In the genomic region with DNA sequence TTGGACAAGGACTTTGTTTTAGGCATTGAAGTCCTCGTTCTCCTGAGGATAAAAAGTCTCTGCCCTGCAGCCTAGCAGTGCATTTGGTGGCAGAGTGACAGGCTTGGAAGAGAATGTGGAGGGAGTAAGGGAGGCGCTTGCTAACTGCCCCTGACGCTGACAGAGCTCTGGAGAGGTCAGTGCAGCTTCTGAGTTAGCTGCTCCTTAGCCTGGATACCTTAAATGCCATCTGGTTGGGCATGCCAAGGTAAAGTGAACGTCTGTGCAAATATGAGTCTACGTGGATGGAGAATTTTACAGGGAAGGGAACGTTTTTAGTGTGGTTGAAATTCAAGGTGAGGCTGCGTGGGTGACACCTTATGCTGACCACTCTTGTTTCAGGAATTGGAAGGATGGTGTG, we compare ENCODE assay signal across 18 cellular contexts. TPM values are rescaled to one million over a fixed set of nuclear protein-coding genes. Genes with fewer than 3 reads are reported as not detected.
A peak's percentile ranks its signal among the peaks of the same experiment; 100 is the strongest.
DNase-seq lines count a peak whose midpoint lies in the region; TF ChIP-seq lines count a peak whose summit lies in the region.
"Had no signal": no experiment of that assay in that cellular context is flagged by ENCODE, and none has a peak within 500 bp of the region (broad histone marks: within the 10 kb centered on the region; RNA-seq: fewer than 3 reads in every experiment).

No MANE protein-coding gene starts in this region.

- in situ Hi-C loops in transverse colon (cut with MboI; ENCODE audit: low pct_ligation_motif_present in 1 of 4, low pct_unique_long_range_greater_than_20kb in 1 of 4, low sequenced_read_pairs in 3 of 4) = no loop called here

- no peak overlapping the region for H2AK5ac ChIP-seq in mesendoderm (ENCODE audit: low read length)

- no peak overlapping the region for H3K18ac ChIP-seq in mesendoderm (ENCODE audit: low read length)

- H3K27ac ChIP-seq in KOPT-K1 (ENCODE audit: low read depth, low read length, poor library complexity, severe bottlenecking) (peak overlapping the region; percentile 0), angular gyrus (ENCODE audit: low read depth, low read length) (peak overlapping the region; percentile 4), right atrium auricular region (peak overlapping the region; percentile 43 to 49), stomach (peak overlapping the region in 4 of 5 donors; percentile 7 to 41 (median 24)), transverse colon (no peak overlapping the region), mesendoderm (ENCODE audit: low read depth, low read length) (no peak overlapping the region)
- H3K27ac ChIP-seq: Peyer's patch had no signal

- H3K4me3 ChIP-seq in right atrium auricular region = no peak overlapping the region
- no peak overlapping the region for H3K4me3 ChIP-seq in stomach
- H3K4me3 ChIP-seq in transverse colon = no peak overlapping the region
- no peak overlapping the region for H3K4me3 ChIP-seq in mesendoderm (ENCODE audit: low read length)
- H3K4me3 ChIP-seq: esophagus muscularis mucosa, Peyer's patch had no signal

- no peak overlapping the region for H3K4ac ChIP-seq in mesendoderm (ENCODE audit: low read depth, low read length)

- H3K4me1 ChIP-seq in right atrium auricular region (peaks cover 0 to 82% of the 10 kb centered on the region in 2 donors), stomach (peaks cover 55 to 97% (median 66%) of the 10 kb centered on the region in 4 donors), transverse colon (peaks cover 0 to 21% (median 4%) of the 10 kb centered on the region in 4 donors), mesendoderm (ENCODE audit: control insufficient read depth, low read depth, low read length) (no peaks in the 10 kb centered on the region)

- H3K79me2 ChIP-seq in mesendoderm (ENCODE audit: control insufficient read depth, insufficient read depth, low read length) = no peaks in the 10 kb centered on the region

- no peak overlapping the region for H2BK5ac ChIP-seq in mesendoderm (ENCODE audit: low read length)

- no peak overlapping the region for H3K4me2 ChIP-seq in mesendoderm (ENCODE audit: low read length)

- no peak overlapping the region for H4K8ac ChIP-seq in mesendoderm (ENCODE audit: low read depth, low read length)

- TF ChIP-seq EP300 in stomach (IDR thresholded peaks at IDR 0.05) (no peak), transverse colon (IDR thresholded peaks at IDR 0.05; ENCODE audit: low read depth) (no peak)

- no peak overlapping the region for H3K23ac ChIP-seq in mesendoderm (ENCODE audit: low read length)

- H3K36me3 ChIP-seq in KOPT-K1 (ENCODE audit: insufficient read depth, low read length) = no peaks in the 10 kb centered on the region
- H3K36me3 ChIP-seq in right atrium auricular region = no peaks in the 10 kb centered on the region
- H3K36me3 ChIP-seq in stomach = peaks cover 0 to 13% (median 0%) of the 10 kb centered on the region in 4 donors
- no peaks in the 10 kb centered on the region for H3K36me3 ChIP-seq in transverse colon
- H3K36me3 ChIP-seq in mesendoderm (ENCODE audit: control insufficient read depth, insufficient read depth, low read length) = no peaks in the 10 kb centered on the region
- H3K36me3 ChIP-seq: Peyer's patch had no signal

- H3K9ac ChIP-seq in mesendoderm (ENCODE audit: low read length) = no peak overlapping the region

- 37 to 63% (median 43%) methylated on average over 7 of the region's 7 CpGs for WGBS in stomach, 5 donors
- whole genome bisulfite sequencing in transverse colon (ENCODE audit: low coverage in 1 of 2), 2 donors = 75 to 81% methylated on average over 6 to 7 of the region's 7 CpGs
- no CpG with 5 or more reads among the region's 7 CpGs for WGBS in mesendoderm (ENCODE audit: extremely low coverage, insufficient coverage, low lambda C conversion rate)

- H4K5ac ChIP-seq in mesendoderm (ENCODE audit: low read length) = no peak overlapping the region

- H3K56ac ChIP-seq in mesendoderm (ENCODE audit: low read length) = no peak overlapping the region

- H3K27me3 ChIP-seq in right atrium auricular region (no peaks in the 10 kb centered on the region), stomach (no peaks in the 10 kb centered on the region), transverse colon (no peaks in the 10 kb centered on the region), mesendoderm (ENCODE audit: insufficient read depth, low read length, poor library complexity) (no peaks in the 10 kb centered on the region)
- H3K27me3 ChIP-seq: esophagus muscularis mucosa, Peyer's patch had no signal

- no peaks in the 10 kb centered on the region for H3K9me3 ChIP-seq in KOPT-K1 (ENCODE audit: insufficient read depth, low read length, poor library complexity, severe bottlenecking)
- H3K9me3 ChIP-seq in right atrium auricular region = no peaks in the 10 kb centered on the region
- H3K9me3 ChIP-seq in stomach = no peaks in the 10 kb centered on the region
- no peaks in the 10 kb centered on the region for H3K9me3 ChIP-seq in transverse colon
- H3K9me3 ChIP-seq: esophagus muscularis mucosa, Peyer's patch had no signal

- intact Hi-C loops in stomach (cut with DNase I; ENCODE audit: low total_unique reads) = no loop called here
- intact Hi-C loops in transverse colon (cut with DNase I; ENCODE audit: low total_unique reads) = no loop called here

- no peak overlapping the region for H2BK120ac ChIP-seq in mesendoderm (ENCODE audit: low read depth, low read length)

- DNase-seq in right atrium auricular region (ENCODE audit: low spot score) = no peak
- DNase-seq in stomach = no peak
- DNase-seq in transverse colon = no peak
- no peak for DNase-seq in mesendoderm
- no peak for DNase-seq in anterior cingulate cortex (lab: John Stamatoyannopoulos, UW)
- DNase-seq: activated naive CD4-positive, alpha-beta T cell treated with anti-CD3 and anti-CD28 coated beads for 36 hours; EL; glutamatergic neuron; mesenchymal stem cell; NCI-H1092; NCI-H2107; NCI-H524 treated with DMSO at 0.1 percent for 48 hours; nephron progenitor cell; Peyer's patch; stimulated activated CD4-positive, alpha-beta T cell treated with anti-CD3 and anti-CD28 coated beads, Interleukin-2, amount 100 ng/mL, for 24 hours had no signal

- H3K79me1 ChIP-seq in mesendoderm (ENCODE audit: low read length) = peaks cover 6% of the 10 kb centered on the region

- no peak overlapping the region for H2BK15ac ChIP-seq in mesendoderm (replicated peaks; ENCODE audit: low read depth)

- TF ChIP-seq POLR2A in stomach (IDR thresholded peaks at IDR 0.05) (no peak), transverse colon (IDR thresholded peaks at IDR 0.05) (no peak)

- TF ChIP-seq CTCF in right atrium auricular region (IDR thresholded peaks at IDR 0.05) = no peak
- no peak for TF ChIP-seq CTCF in stomach (IDR thresholded peaks at IDR 0.05)
- no peak for TF ChIP-seq CTCF in transverse colon (IDR thresholded peaks at IDR 0.05)

RNA-seq across cellular contexts. Expression of a gene that starts 44.4 kb away (rescaled TPM):
- total RNA-seq in right atrium auricular region (10 to 100 TPM; 48.2 to 54.0 TPM), stomach (100 to 1,000 TPM in 1 of 5 donors, 10 to 100 TPM in 3, 1 to 10 TPM in 1; 3.2 to 106 (median 60.1) TPM), transverse colon (10 to 100 TPM; 16.8 to 34.6 (median 23.8) TPM)
- polyA plus RNA-seq in stomach = 10 to 100 TPM; 17.0 to 39.5 (median 30.2) TPM
- 29.1 TPM for polyA plus RNA-seq in mesendoderm (2013, experiment 1 of 2)
- 31.2 TPM for polyA plus RNA-seq in mesendoderm (2013, experiment 2 of 2)

Comparison
In these comparisons a context has a peak if more than half of its experiments do, and no peak if none do; other contexts are left out.
1. H3K27ac ChIP-seq: peak in KOPT-K1 (single experiment), angular gyrus (single experiment), right atrium auricular region (2 of 2) and stomach (4 of 5); none in transverse colon (0 of 4) and mesendoderm (single experiment).